In the genomic region with DNA sequence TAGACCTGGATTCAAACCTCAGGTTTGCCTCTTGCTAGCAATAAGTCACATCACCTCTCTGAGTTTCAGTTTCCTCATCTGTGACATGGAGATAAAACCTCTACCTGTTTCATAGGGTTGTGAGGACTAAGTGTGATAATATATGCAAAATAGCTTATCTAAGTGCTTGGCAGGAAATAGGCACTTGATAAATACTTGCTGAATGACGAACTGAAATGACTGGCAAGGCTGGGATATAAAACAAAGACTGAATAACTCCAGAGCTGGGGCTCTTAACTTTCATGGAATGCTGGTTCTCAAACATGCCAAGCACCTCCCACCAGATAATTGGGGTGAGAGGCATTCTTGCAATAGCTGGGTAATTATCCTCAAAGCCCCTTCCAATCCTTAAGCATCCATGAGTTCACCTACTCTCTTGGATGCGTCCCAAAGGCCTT, we compare ENCODE assay signal across 12 cellular contexts.
DNase-seq lines count a peak whose midpoint lies in the region; ATAC-seq and TF ChIP-seq lines count a peak whose summit lies in the region.
"Had no signal": no experiment of that assay in that cellular context is flagged by ENCODE, and none has a peak within 500 bp of the region (broad histone marks: within the 10 kb centered on the region; RNA-seq: fewer than 3 reads in every experiment).

No MANE protein-coding gene starts in this region.

- DNase-seq in Calu3 (peak; percentile 68), LHCN-M2 (ENCODE audit: low read depth) (peak; percentile 67), dedifferentiated amniotic fluid mesenchymal stem cell (ENCODE audit: extremely low spot score) (peak; percentile 62), non-pigmented ciliary epithelial cell (ENCODE audit: low read depth) (peak; percentile 40), NCI-H1694 treated with DMSO at 0.1 percent for 48 hours (lab: John Stamatoyannopoulos, UW) (no peak)
- no peak for DNase-seq in activated CD4-positive, CD25-positive, alpha-beta regulatory T cell (lab: John Stamatoyannopoulos, UW)
- DNase-seq: nucleus accumbens; SHP77 treated with DMSO at 0.1 percent for 48 hours; stimulated activated naive B cell treated with anti-CD40 and anti-IgM and Interleukin-4, amounts not matched to agents 10 μg/mL and 1 μg/mL and 100 μg/mL, for 72 hours had no signal

- H3K27me3 Mint-ChIP-seq in Calu3 (ENCODE audit: unreplicated experiment), result no peaks in the 10 kb centered on the region

- intact Hi-C loops in Calu3 (cut with micrococcal nuclease; ENCODE audit: unreplicated experiment), result loop anchor here (1.0 to 5.0 kb wide), 5 partner anchors 42 to 313 kb away; no protein-coding TSS in a partner anchor

- no TSS peak for BruUV-seq in Calu3 (replicated peaks; lab: Mats Ljungman, UMichigan)

- peaks cover 88% of the 10 kb centered on the region for H3K4me1 Mint-ChIP-seq in Calu3 (ENCODE audit: low read depth, unreplicated experiment)
- H3K4me1 Mint-ChIP-seq: stimulated activated naive B cell treated with anti-CD40 and anti-IgM and Interleukin-4, amounts not matched to agents 10 μg/mL and 1 μg/mL and 100 μg/mL, for 72 hours had no signal

- no peaks in the 10 kb centered on the region for H3K9me3 Mint-ChIP-seq in Calu3 (ENCODE audit: low read depth, unreplicated experiment)
- H3K9me3 Mint-ChIP-seq: IgD-negative memory B cell; stimulated activated naive B cell treated with anti-CD40 and anti-IgM and Interleukin-4, amounts not matched to agents 10 μg/mL and 1 μg/mL and 100 μg/mL, for 72 hours had no signal

- peak overlapping the region; percentile 93 for H3K27ac Mint-ChIP-seq in Calu3 (ENCODE audit: unreplicated experiment)
- H3K27ac Mint-ChIP-seq: stimulated activated naive B cell treated with anti-CD40 and anti-IgM and Interleukin-4, amounts not matched to agents 10 μg/mL and 1 μg/mL and 100 μg/mL, for 72 hours had no signal

- ATAC-seq in GM21529 (IDR thresholded peaks at IDR 0.05; ENCODE audit: unreplicated experiment), result no peak
- ATAC-seq in GM19452 (IDR thresholded peaks at IDR 0.05; ENCODE audit: unreplicated experiment), result no peak
- ATAC-seq: stimulated activated naive B cell treated with anti-CD40 and anti-IgM and Interleukin-4, amounts not matched to agents 10 μg/mL and 1 μg/mL and 100 μg/mL, for 72 hours had no signal

- no peak for TF ChIP-seq CTCF in Calu3 (IDR thresholded peaks at IDR 0.05; ENCODE audit: unreplicated experiment)

- no peak overlapping the region for H3K4me3 Mint-ChIP-seq in Calu3 (ENCODE audit: low read depth, unreplicated experiment)
- H3K4me3 Mint-ChIP-seq: IgD-negative memory B cell; stimulated activated naive B cell treated with anti-CD40 and anti-IgM and Interleukin-4, amounts not matched to agents 10 μg/mL and 1 μg/mL and 100 μg/mL, for 72 hours had no signal

- peaks cover 17% of the 10 kb centered on the region for H3K36me3 Mint-ChIP-seq in Calu3 (ENCODE audit: insufficient read depth, unreplicated experiment)
- H3K36me3 Mint-ChIP-seq: IgD-negative memory B cell; stimulated activated naive B cell treated with anti-CD40 and anti-IgM and Interleukin-4, amounts not matched to agents 10 μg/mL and 1 μg/mL and 100 μg/mL, for 72 hours had no signal

- CTCF ChIA-PET in Calu3 (lab: Charles Lee), result interaction anchor here (0.6 to 4.3 kb wide), 18 partner anchors 9 to 200 kb away, joined by 3 to 54 read pairs (median 6); partner anchors contain the start of gene ADRB2

Comparison
In these comparisons a context has a peak if more than half of its experiments do, and no peak if none do; other contexts are left out.
1. DNase-seq: peak in Calu3 (single experiment), LHCN-M2 (single experiment), dedifferentiated amniotic fluid mesenchymal stem cell (single experiment) and non-pigmented ciliary epithelial cell (single experiment); none in NCI-H1694 treated with DMSO at 0.1 percent for 48 hours (single experiment) and activated CD4-positive, CD25-positive, alpha-beta regulatory T cell (0 of 4).